30 cellular contexts compared by ENCODE assay signal in genomic region chr1:109513110-109513702, GRCh38. TPM values are rescaled to one million over a fixed set of nuclear protein-coding genes. Genes with fewer than 3 reads are reported as not detected.
"Had no signal": no experiment of that assay in that cellular context is flagged by ENCODE, and none has a peak within 500 bp of the region (broad histone marks: within the 10 kb centered on the region; RNA-seq: fewer than 3 reads in every experiment).

No MANE protein-coding gene starts in this region.

- DNase-seq: activated CD4-positive, alpha-beta memory T cell treated with anti-CD3 and anti-CD28 coated beads, Interleukin-2, amount 10 ng/mL, durations not matched to agents 7 days and 5 days; activated CD4-positive, alpha-beta T cell treated with anti-CD3 and anti-CD28 coated beads for 1 hour; activated CD4-positive, alpha-beta T cell treated with anti-CD3 and anti-CD28 coated beads, Interleukin-2, amount 10 ng/mL, durations not matched to agents 7 days and 5 days; activated CD8-positive, alpha-beta memory T cell treated with anti-CD3 and anti-CD28 coated beads, Interleukin-2, amount 50 U/mL, for 48 hours; activated gamma-delta T cell; activated naive CD4-positive, alpha-beta T cell treated with anti-CD3 and anti-CD28 coated beads, Interleukin-2, amount 50 U/mL, for 16 hours; activated naive CD8-positive, alpha-beta T cell treated with anti-CD3 and anti-CD28 coated beads, Interleukin-2, amount 50 U/mL, for 24 hours; activated T-cell treated with anti-CD3 and anti-CD28 coated beads, Interleukin-2, amount 50 U/mL, for 24 hours; amygdala; caudate nucleus; foreskin keratinocyte; heart right ventricle; kidney glomerular epithelial cell; left lung; lower lobe of right lung; mesenchymal stem cell; naive thymus-derived CD8-positive, alpha-beta T cell; occipital lobe; psoas muscle; sigmoid colon; small intestine; stimulated activated CD4-positive, alpha-beta T cell treated with anti-CD3 and anti-CD28 coated beads, Interleukin-4, amount 100 ng/mL, for 24 hours; trophoblast cell; uterus had no signal

- H3K4me3 ChIP-seq: heart right ventricle, left lung, lower lobe of right lung, psoas muscle, sigmoid colon, thoracic aorta, uterus had no signal

- H3K27ac Mint-ChIP-seq: activated CD4-positive, alpha-beta memory T cell treated with anti-CD3 and anti-CD28 coated beads, Interleukin-2, amount 10 ng/mL, durations not matched to agents 7 days and 5 days; activated CD4-positive, alpha-beta T cell treated with anti-CD3 and anti-CD28 coated beads, Interleukin-2, amount 10 ng/mL, durations not matched to agents 7 days and 5 days; activated naive CD8-positive, alpha-beta T cell treated with anti-CD3 and anti-CD28 coated beads, Interleukin-2, amount 50 U/mL, for 24 hours; activated T-cell treated with anti-CD3 and anti-CD28 coated beads, Interleukin-2, amount 50 U/mL, for 24 hours; stimulated activated effector memory CD8-positive, alpha-beta T cell treated with anti-CD3 and anti-CD28 coated beads, Interleukin-12 subunit alpha, Interleukin-12 subunit beta, amount 100 ng/mL, for 72 hours; stimulated activated naive CD8-positive, alpha-beta T cell treated with anti-CD3 and anti-CD28 coated beads, Interleukin-15, Interleukin-2, amounts not matched to agents 100 ng/mL and 50 ng/mL, for 24 hours had no signal

- H3K9me3 Mint-ChIP-seq: activated CD4-positive, alpha-beta memory T cell treated with anti-CD3 and anti-CD28 coated beads, Interleukin-2, amount 10 ng/mL, durations not matched to agents 7 days and 5 days; activated CD4-positive, alpha-beta T cell treated with anti-CD3 and anti-CD28 coated beads, Interleukin-2, amount 10 ng/mL, durations not matched to agents 7 days and 5 days; activated naive CD8-positive, alpha-beta T cell treated with anti-CD3 and anti-CD28 coated beads, Interleukin-2, amount 50 U/mL, for 24 hours; activated T-cell treated with anti-CD3 and anti-CD28 coated beads, Interleukin-2, amount 50 U/mL, for 24 hours; naive thymus-derived CD8-positive, alpha-beta T cell; neural crest cell; stimulated activated effector memory CD8-positive, alpha-beta T cell treated with anti-CD3 and anti-CD28 coated beads, Interleukin-12 subunit alpha, Interleukin-12 subunit beta, amount 100 ng/mL, for 72 hours; stimulated activated naive CD8-positive, alpha-beta T cell treated with anti-CD3 and anti-CD28 coated beads, Interleukin-15, Interleukin-2, amounts not matched to agents 100 ng/mL and 50 ng/mL, for 24 hours had no signal

- ATAC-seq: activated naive CD8-positive, alpha-beta T cell treated with anti-CD3 and anti-CD28 coated beads, Interleukin-2, amount 50 U/mL, for 24 hours; foreskin keratinocyte; heart right ventricle; left lung; lower lobe of right lung; naive thymus-derived CD8-positive, alpha-beta T cell; psoas muscle; stimulated activated effector memory CD8-positive, alpha-beta T cell treated with anti-CD3 and anti-CD28 coated beads, Interleukin-12 subunit alpha, Interleukin-12 subunit beta, amount 100 ng/mL, for 72 hours had no signal

- H3K36me3 Mint-ChIP-seq: stimulated activated effector memory CD8-positive, alpha-beta T cell treated with anti-CD3 and anti-CD28 coated beads, Interleukin-12 subunit alpha, Interleukin-12 subunit beta, amount 100 ng/mL, for 72 hours had no signal

RNA-seq across cellular contexts. Expression of gene GPR61, which starts 26.5 kb away (rescaled TPM):
- total RNA-seq: endothelial cell of umbilical vein, left lung, lower lobe of right lung, neural crest cell, subcutaneous adipose tissue, thoracic aorta had no signal
